8 cellular contexts compared by ENCODE assay signal in the genomic region with DNA sequence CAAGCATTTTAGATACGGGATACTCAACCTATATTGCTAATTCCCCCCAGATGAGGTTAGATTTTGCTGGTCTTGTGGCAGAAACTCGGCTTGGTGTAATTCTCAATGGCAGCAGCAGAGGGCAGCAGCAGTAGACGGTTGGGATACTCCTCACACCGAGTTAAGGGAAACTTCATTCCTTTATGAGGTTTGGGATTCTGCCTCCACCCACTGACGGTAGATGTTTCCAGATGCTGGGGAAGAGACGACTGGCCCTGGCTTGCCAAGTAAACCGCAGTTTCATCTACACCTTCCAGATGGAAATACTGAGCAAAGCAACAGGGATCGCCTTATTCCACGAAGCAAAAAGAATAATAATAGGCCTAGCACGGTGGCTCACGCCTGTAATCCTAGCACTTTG. TPM values are rescaled to one million over a fixed set of nuclear protein-coding genes. Genes with fewer than 3 reads are reported as not detected.
DNase-seq lines count a peak whose midpoint lies in the region; ATAC-seq, FAIRE-seq and TF ChIP-seq lines count a peak whose summit lies in the region.

No MANE protein-coding gene starts in this region.

- dilution Hi-C loops in mammary epithelial cell (cut with HindIII; ENCODE audit: low sequenced_read_pairs): no loop called here

- peak overlapping the region; percentile 43 for H3K27ac ChIP-seq in mammary epithelial cell (ENCODE audit: insufficient read depth, low read depth, low read length)

- peak; percentile 97 for DNase-seq in AG08395 (ENCODE audit: low spot score)
- DNase-seq in H4 (ENCODE audit: low spot score): peak; percentile 79
- DNase-seq in NCI-H2227 treated with DMSO at 0.1 percent for 48 hours (lab: John Stamatoyannopoulos, UW): peak; percentile 81
- DNase-seq in mammary epithelial cell: peak; percentile 95
- peak; percentile 54 to 55 for DNase-seq in stimulated activated CD4-positive, alpha-beta T cell treated with anti-CD3 and anti-CD28 coated beads, Interleukin-15, amount 100 ng/mL, for 48 hours (ENCODE audit: low read depth in 2 of 2)

- in situ Hi-C loops in mammary epithelial cell (cut with MboI; ENCODE audit: low sequenced_read_pairs in 2 of 2): loop anchor here (10.0 to 25.0 kb wide), 4 partner anchors 142 to 276 kb away; a partner anchor contains a TSS

- peak; percentile 81 for FAIRE-seq in islet of Langerhans (lab: Jason Lieb, UNC)

- peak overlapping the region; percentile 34 for H2AFZ ChIP-seq in mammary epithelial cell (ENCODE audit: low read depth, low read length)

- ATAC-seq in HG03520 (IDR thresholded peaks at IDR 0.05; ENCODE audit: unreplicated experiment): no peak

- H4K20me1 ChIP-seq in mammary epithelial cell (ENCODE audit: insufficient read depth, low read length): no peaks in the 10 kb centered on the region

- H3K4me2 ChIP-seq in mammary epithelial cell (ENCODE audit: insufficient read depth, low read depth, low read length): no peak overlapping the region

- no peaks in the 10 kb centered on the region for H3K27me3 ChIP-seq in mammary epithelial cell (ENCODE audit: insufficient read depth, low read length)

- no TSS peak for BruUV-seq in mammary epithelial cell (replicated peaks; lab: Mats Ljungman, UMichigan)

- H3K9ac ChIP-seq in mammary epithelial cell (ENCODE audit: insufficient read depth, low read length): no peak overlapping the region

- peaks cover 9% of the 10 kb centered on the region for H3K4me1 ChIP-seq in mammary epithelial cell (ENCODE audit: insufficient read depth, low read length)

- CTCF ChIA-PET in mammary epithelial cell (lab: Charles Lee; ENCODE audit: low non-redundant PET): no interaction called here

- no peaks in the 10 kb centered on the region for H3K9me3 ChIP-seq in mammary epithelial cell (replicated peaks; ENCODE audit: insufficient read depth, low read length)

- H3K4me3 ChIP-seq in WI38 (ENCODE audit: low read depth, low read length) (no peak overlapping the region), mammary epithelial cell (replicated peaks in 1 of 3; ENCODE audit: insufficient read depth in 1 of 3, low read depth in 2 of 3, low read length in 3 of 3) (no peak overlapping the region)

- TF ChIP-seq CTCF in WI38 (IDR thresholded peaks at IDR 0.05; ENCODE audit: low read depth, low read length) (peak; percentile 86), mammary epithelial cell (conservative IDR thresholded peaks at IDR 0.05 in 1 of 2, IDR thresholded peaks at IDR 0.05 in 1 of 2; ENCODE audit: extremely low read depth in 1 of 2, insufficient read depth in 1 of 2, low read depth in 1 of 2, low read length in 2 of 2) (peak; percentile 80 to 88)

- intact Hi-C loops in mammary epithelial cell (cut with micrococcal nuclease): loop anchor here (1.0 to 10.0 kb wide), 10 partner anchors 18 to 702 kb away; no protein-coding TSS in a partner anchor

- 11% methylated on average over 10 of the region's 11 CpGs for WGBS in mammary epithelial cell (ENCODE audit: low coverage, missing lambda C conversion rate)

- no peaks in the 10 kb centered on the region for H3K36me3 ChIP-seq in mammary epithelial cell (ENCODE audit: insufficient read depth, low read length)

- H3K79me2 ChIP-seq in mammary epithelial cell (ENCODE audit: insufficient read depth, low read length): no peaks in the 10 kb centered on the region

RNA-seq across cellular contexts. Expression of a gene that starts 8.2 kb away (rescaled TPM):
- total RNA-seq in H4 (2014; rRNA removed; shearing (Covaris generic)): 31.9 and 33.7 TPM in 2 replicates
- total RNA-seq in mammary epithelial cell: 10 to 100 TPM; 21.0 to 22.1 TPM
- polyA plus RNA-seq in mammary epithelial cell: 21.8 TPM
- 30.2 TPM for polyA minus RNA-seq in mammary epithelial cell
